ENCODE assay signal across 17 cellular contexts in genomic region chr5:79480991-79481390, GRCh38.
"Had no signal": no experiment of that assay in that cellular context is flagged by ENCODE, and none has a peak within 500 bp of the region (broad histone marks: within the 10 kb centered on the region; RNA-seq: fewer than 3 reads in every experiment).

No MANE protein-coding gene starts in this region.

- H3K36me3 ChIP-seq: esophagus squamous epithelium, left lung, neutrophil, tibial artery, upper lobe of left lung, uterus had no signal

- H3K4me1 ChIP-seq: esophagus squamous epithelium, left lung, tibial artery, upper lobe of left lung, uterus had no signal

- H3K27me3 ChIP-seq: esophagus squamous epithelium, left lung, tibial artery, upper lobe of left lung, uterus had no signal

- H3K27ac ChIP-seq: esophagus squamous epithelium, left lung, neutrophil, tibial artery, upper lobe of left lung, uterus had no signal

- H3K9me3 ChIP-seq: esophagus squamous epithelium, left lung, neutrophil, tibial artery, upper lobe of left lung, uterus had no signal

- DNase-seq: cerebellar nuclear complex; effector memory CD8-positive, alpha-beta T cell; esophagus squamous epithelium; foreskin fibroblast; islet precursor cell; left lung; mesenchymal stem cell; naive thymus-derived CD4-positive, alpha-beta T cell; stimulated activated CD4-positive, alpha-beta T cell treated with anti-CD3 and anti-CD28 coated beads, Interleukin-4, amount 100 ng/mL, for 1 hour; stimulated activated CD8-positive, alpha-beta memory T cell treated with anti-CD3 and anti-CD28 coated beads, Interleukin-4, amount 100 ng/mL, for 48 hours; stimulated activated naive CD8-positive, alpha-beta T cell treated with anti-CD3 and anti-CD28 coated beads, Interleukin-15, Interleukin-2, amounts not matched to agents 100 U/mL and 50 U/mL, for 24 hours; tibial artery; upper lobe of left lung; uterus had no signal

- H3K4me3 ChIP-seq: esophagus squamous epithelium, left lung, lung, tibial artery, upper lobe of left lung, uterus had no signal

- ATAC-seq: effector memory CD8-positive, alpha-beta T cell; left lung; naive thymus-derived CD4-positive, alpha-beta T cell; stimulated activated effector memory CD8-positive, alpha-beta T cell treated with anti-CD3 and anti-CD28 coated beads, Interleukin-12 subunit alpha, Interleukin-12 subunit beta, amount 100 ng/mL, for 72 hours; stimulated activated naive CD8-positive, alpha-beta T cell treated with anti-CD3 and anti-CD28 coated beads, Interleukin-15, Interleukin-2, amounts not matched to agents 100 U/mL and 50 U/mL, for 24 hours had no signal
